In the genomic region with DNA sequence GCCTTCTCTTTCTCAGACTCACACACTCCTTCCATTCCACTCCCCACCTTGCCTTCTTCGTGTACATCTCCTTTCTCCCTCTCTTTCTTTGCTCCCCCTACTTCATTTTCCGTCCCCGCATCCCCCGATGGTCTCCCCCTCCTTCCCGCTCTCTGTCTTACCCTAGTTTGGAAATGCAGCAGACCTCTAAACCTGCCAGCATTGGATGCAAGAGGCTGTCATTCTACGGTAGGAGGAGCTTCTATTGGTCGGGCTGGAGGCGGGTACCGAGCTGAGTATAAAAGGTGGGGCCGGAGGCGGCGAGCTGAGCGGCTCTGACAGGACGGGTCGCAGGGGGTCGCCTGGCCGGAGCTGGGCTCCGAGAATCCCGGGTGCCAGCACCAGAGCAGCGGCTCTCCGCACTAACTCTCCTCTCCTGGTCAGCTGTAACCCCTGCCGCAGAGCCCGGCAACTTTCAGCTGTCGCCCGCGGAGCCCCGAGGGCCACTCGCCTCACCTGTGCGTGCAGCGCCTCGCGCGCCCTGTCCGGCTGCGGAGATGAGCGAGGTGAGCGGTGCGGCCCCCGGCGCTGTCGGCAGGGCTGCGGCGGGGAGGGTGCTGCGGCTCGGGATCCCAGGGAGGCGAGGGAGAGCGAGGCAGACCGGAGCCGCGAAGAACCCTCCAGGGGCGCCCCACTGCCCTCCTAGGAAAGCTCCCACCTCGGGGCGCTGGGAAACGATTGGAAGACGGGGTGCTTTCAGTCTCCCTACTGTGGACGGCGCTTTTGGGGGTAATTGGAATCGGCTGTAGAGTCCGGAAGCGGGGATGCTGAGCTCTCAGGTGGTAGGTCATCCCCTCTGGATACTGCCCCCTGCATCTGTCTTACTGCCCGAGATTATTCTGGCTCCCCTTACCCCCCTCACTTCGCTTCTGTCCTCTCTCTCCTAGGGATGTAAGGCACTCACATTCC, we compare ENCODE assay signal across 8 cellular contexts. TPM values are rescaled to one million over a fixed set of nuclear protein-coding genes. Genes with fewer than 3 reads are reported as not detected.
A peak's percentile ranks its signal among the peaks of the same experiment; 100 is the strongest.
DNase-seq lines count a peak whose midpoint lies in the region; ATAC-seq and TF ChIP-seq lines count a peak whose summit lies in the region.

Gene PCP4L1, plus strand, starts transcription at position 307 of the 948 bp plus-strand sequence. Its CDS starts 230 bp downstream, at position 537.

- no peak within 1 kb of the TSS for H4K8ac ChIP-seq in mesendoderm (ENCODE audit: low read depth, low read length)

- no peak within 1 kb of the TSS for H3K18ac ChIP-seq in mesendoderm (ENCODE audit: low read length)

- TF ChIP-seq POLR2A in GM15510 (IDR thresholded peaks at IDR 0.05; ENCODE audit: borderline replicate concordance, extremely low read depth, insufficient read length), result peak; percentile 36

- H3K9ac ChIP-seq in mesendoderm (ENCODE audit: low read length), result peak within 1 kb of the TSS; percentile 62

- H3K79me2 ChIP-seq in mesendoderm (ENCODE audit: control insufficient read depth, insufficient read depth, low read length), result no peaks in the 10 kb centered on the region

- no CpG with 5 or more reads among the region's 62 CpGs for WGBS in mesendoderm (ENCODE audit: extremely low coverage, insufficient coverage, low lambda C conversion rate)

- H3K36me3 ChIP-seq in mesendoderm (ENCODE audit: control insufficient read depth, insufficient read depth, low read length), result no peaks in the 10 kb centered on the region

- no peak within 1 kb of the TSS for H2AK5ac ChIP-seq in mesendoderm (ENCODE audit: low read length)

- peaks cover 16% of the 10 kb centered on the region for H3K27me3 ChIP-seq in mesendoderm (ENCODE audit: insufficient read depth, low read length, poor library complexity)

- H3K4me2 ChIP-seq in mesendoderm (ENCODE audit: low read length), result peak within 1 kb of the TSS; percentile 88

- H3K4me1 ChIP-seq in mesendoderm (ENCODE audit: control insufficient read depth, low read depth, low read length), result no peaks in the 10 kb centered on the region

- H3K23ac ChIP-seq in mesendoderm (ENCODE audit: low read length), result no peak within 1 kb of the TSS

- H3K36me3 Mint-ChIP-seq in endothelial cell (ENCODE audit: low read depth, unreplicated experiment), result peaks cover 22% of the 10 kb centered on the region

- H3K4me1 Mint-ChIP-seq in endothelial cell (ENCODE audit: unreplicated experiment), result peaks cover 6% of the 10 kb centered on the region

- H3K27ac Mint-ChIP-seq in endothelial cell (ENCODE audit: unreplicated experiment), result peak within 1 kb of the TSS; percentile 74

- peak within 1 kb of the TSS; percentile 77 for H3K56ac ChIP-seq in mesendoderm (ENCODE audit: low read length)

- H2BK15ac ChIP-seq in mesendoderm (replicated peaks; ENCODE audit: low read depth), result no peak within 1 kb of the TSS

- no peak within 1 kb of the TSS for H3K27ac ChIP-seq in mesendoderm (ENCODE audit: low read depth, low read length)

- H3K79me1 ChIP-seq in mesendoderm (ENCODE audit: low read length), result no peaks in the 10 kb centered on the region

- H2BK5ac ChIP-seq in mesendoderm (ENCODE audit: low read length), result no peak within 1 kb of the TSS

- H4K5ac ChIP-seq in mesendoderm (ENCODE audit: low read length), result no peak within 1 kb of the TSS

- peaks cover 11% of the 10 kb centered on the region for H3K9me3 Mint-ChIP-seq in endothelial cell (ENCODE audit: unreplicated experiment)

- ATAC-seq in GM19035 (IDR thresholded peaks at IDR 0.05; ENCODE audit: unreplicated experiment), result no peak
- ATAC-seq in GM19455 (IDR thresholded peaks at IDR 0.05; ENCODE audit: unreplicated experiment), result no peak

- H2BK120ac ChIP-seq in mesendoderm (ENCODE audit: low read depth, low read length), result no peak within 1 kb of the TSS

- no peak for TF ChIP-seq CTCF in endothelial cell (IDR thresholded peaks at IDR 0.05; ENCODE audit: unreplicated experiment)

- no peak within 1 kb of the TSS for H3K4ac ChIP-seq in mesendoderm (ENCODE audit: low read depth, low read length)

- peak; percentile 66 for DNase-seq in NCI-H1105 (lab: John Stamatoyannopoulos, UW)
- peak; percentile 41 to 53 for DNase-seq in activated CD4-positive, alpha-beta T cell treated with anti-CD3 and anti-CD28 coated beads, Interleukin-2, amount 50 U/mL, for 48 hours
- DNase-seq in endothelial cell (ENCODE audit: low spot score), result peak; percentile 47
- DNase-seq in mesendoderm, result peak; percentile 94
- DNase-seq in stimulated activated CD8-positive, alpha-beta memory T cell treated with anti-CD3 and anti-CD28 coated beads, Interleukin-12 subunit alpha, Interleukin-12 subunit beta, amount 100 ng/mL, for 4 hours (ENCODE audit: low read depth), result peak; percentile 15

- peaks cover 20% of the 10 kb centered on the region for H3K27me3 Mint-ChIP-seq in endothelial cell (ENCODE audit: unreplicated experiment)

- H3K4me3 Mint-ChIP-seq in endothelial cell (ENCODE audit: unreplicated experiment), result peak within 1 kb of the TSS; percentile 85

- peak within 1 kb of the TSS; percentile 48 for H3K4me3 ChIP-seq in mesendoderm (ENCODE audit: low read length)

RNA-seq across cellular contexts. Expression of gene PCP4L1, which starts in this region (rescaled TPM):
- total RNA-seq in endothelial cell (ENCODE audit: unreplicated experiment), result not detected
- 0.83 TPM for polyA plus RNA-seq in mesendoderm (2013, experiment 1 of 2)
- polyA plus RNA-seq in mesendoderm (2013, experiment 2 of 2), result 0.66 TPM

Comparison
In these comparisons a context has a peak if more than half of its experiments do, and no peak if none do; other contexts are left out.
1. Peak in DNase-seq in endothelial cell; RNA of the gene not detected or under 1 TPM.
2. DNase-seq: peak in every context shown above with its lines; median percentile 94 in mesendoderm; 66 in NCI-H1105; 47 in activated CD4-positive, alpha-beta T cell treated with anti-CD3 and anti-CD28 coated beads, Interleukin-2, amount 50 U/mL, for 48 hours; 47 in endothelial cell; 15 in stimulated activated CD8-positive, alpha-beta memory T cell treated with anti-CD3 and anti-CD28 coated beads, Interleukin-12 subunit alpha, Interleukin-12 subunit beta, amount 100 ng/mL, for 4 hours.